In genomic region chr11:65652511-65653228, GRCh38 we compare ENCODE assay signal across 8 cellular contexts. TPM values are rescaled to one million over a fixed set of nuclear protein-coding genes. Genes with fewer than 3 reads are reported as not detected.
DNase-seq lines count a peak whose midpoint lies in the region; ATAC-seq and TF ChIP-seq lines count a peak whose summit lies in the region.

No MANE protein-coding gene starts in this region.

- peaks cover 19% of the 10 kb centered on the region for H3K36me3 Mint-ChIP-seq in activated naive CD8-positive, alpha-beta T cell treated with anti-CD3 and anti-CD28 coated beads, Interleukin-2, amount 10 ng/mL, durations not matched to agents 7 days and 5 days

- H3K4me3 Mint-ChIP-seq in activated naive CD8-positive, alpha-beta T cell treated with anti-CD3 and anti-CD28 coated beads, Interleukin-2, amount 10 ng/mL, durations not matched to agents 7 days and 5 days: peak overlapping the region; percentile 90

- peak overlapping the region; percentile 92 for H3K27ac Mint-ChIP-seq in activated naive CD8-positive, alpha-beta T cell treated with anti-CD3 and anti-CD28 coated beads, Interleukin-2, amount 10 ng/mL, durations not matched to agents 7 days and 5 days

- no peak overlapping the region for H3K9ac ChIP-seq in parathyroid adenoma

- peak overlapping the region; percentile 66 for H2AFZ ChIP-seq in parathyroid adenoma

- H3K79me2 ChIP-seq in parathyroid adenoma: no peaks in the 10 kb centered on the region

- H3K9me3 Mint-ChIP-seq in activated naive CD8-positive, alpha-beta T cell treated with anti-CD3 and anti-CD28 coated beads, Interleukin-2, amount 10 ng/mL, durations not matched to agents 7 days and 5 days: no peaks in the 10 kb centered on the region

- POLR2A ChIA-PET in activated naive CD8-positive, alpha-beta T cell treated with anti-CD3 and anti-CD28 coated beads, Interleukin-2, amount 10 ng/mL, durations not matched to agents 7 days and 5 days (lab: Charles Lee): interaction anchor here (0.6 to 8.8 kb wide), 13 partner anchors 10 to 269 kb away, joined by 3 to 182 read pairs (median 4); partner anchors contain the start of genes KAT5, MAP3K11, PCNX3 and RELA

- H3K4me1 Mint-ChIP-seq in activated naive CD8-positive, alpha-beta T cell treated with anti-CD3 and anti-CD28 coated beads, Interleukin-2, amount 10 ng/mL, durations not matched to agents 7 days and 5 days: peaks cover 36% of the 10 kb centered on the region

- H3K27me3 Mint-ChIP-seq in activated naive CD8-positive, alpha-beta T cell treated with anti-CD3 and anti-CD28 coated beads, Interleukin-2, amount 10 ng/mL, durations not matched to agents 7 days and 5 days: no peaks in the 10 kb centered on the region

- H3K36me3 ChIP-seq in parathyroid adenoma (ENCODE audit: control insufficient read depth, insufficient read depth, low read length) (no peaks in the 10 kb centered on the region), tibial artery (peaks cover 37 to 63% (median 49%) of the 10 kb centered on the region in 3 donors)

- ATAC-seq in HG02623 (IDR thresholded peaks at IDR 0.05; ENCODE audit: unreplicated experiment) (peak; percentile 75), Right ventricle myocardium inferior (peak; percentile 94)
- peak; percentile 88 for ATAC-seq in activated naive CD8-positive, alpha-beta T cell treated with anti-CD3 and anti-CD28 coated beads, Interleukin-2, amount 10 ng/mL, durations not matched to agents 7 days and 5 days (ENCODE audit: low read depth)

- peaks cover 10% of the 10 kb centered on the region for H3K4me1 ChIP-seq in parathyroid adenoma
- peaks cover 6 to 50% (median 31%) of the 10 kb centered on the region in 4 donors for H3K4me1 ChIP-seq in tibial artery

- H3K4me3 ChIP-seq in parathyroid adenoma (ENCODE audit: low read depth, low read length) (peak overlapping the region; percentile 56), tibial artery (peak overlapping the region; percentile 55 to 61)

- DNase-seq in GM10266 (ENCODE audit: extremely low spot score): peak; percentile 99
- DNase-seq in NCI-H1105 (lab: John Stamatoyannopoulos, UW): peak; percentile 90
- DNase-seq in SKM-1 treated with dmso at 0.1 percent for 144 hours (lab: John Stamatoyannopoulos, UW; ENCODE audit: unreplicated experiment): peak; percentile 87
- DNase-seq in activated naive CD8-positive, alpha-beta T cell treated with anti-CD3 and anti-CD28 coated beads, Interleukin-2, amount 10 ng/mL, durations not matched to agents 7 days and 5 days: peak; percentile 99
- peak; percentile 97 for DNase-seq in Right ventricle myocardium inferior (ENCODE audit: missing footprints)
- peak; percentile 89 to 97 for DNase-seq in tibial artery

- no peaks in the 10 kb centered on the region for H3K9me3 ChIP-seq in parathyroid adenoma (ENCODE audit: control insufficient read depth, low read length)
- no peaks in the 10 kb centered on the region for H3K9me3 ChIP-seq in tibial artery

- H3K27me3 ChIP-seq in parathyroid adenoma (ENCODE audit: control insufficient read depth, insufficient read depth, low read length): no peaks in the 10 kb centered on the region
- H3K27me3 ChIP-seq in tibial artery: no peaks in the 10 kb centered on the region

- intact Hi-C loops in Right ventricle myocardium inferior (cut with DNase I): loop anchor here (2.0 to 5.0 kb wide), 3 partner anchors 38 to 205 kb away; partner anchors contain the start of genes CFL1, FAM89B, MAP3K11 and PCNX3
- intact Hi-C loops in tibial artery (cut with DNase I; ENCODE audit: low total_unique reads): no loop called here

- TF ChIP-seq CTCF in GM10266 (IDR thresholded peaks at IDR 0.05; ENCODE audit: control insufficient read depth, insufficient read depth, low read depth, missing control alignments) (no peak), parathyroid adenoma (IDR thresholded peaks at IDR 0.05) (no peak), tibial artery (IDR thresholded peaks at IDR 0.05) (peak in 1 of 2 experiments; percentile 32)

- H3K27ac ChIP-seq in parathyroid adenoma (peak overlapping the region; percentile 94), tibial artery (peak overlapping the region; percentile 92 to 94)

- H3K4me2 ChIP-seq in parathyroid adenoma (ENCODE audit: low read length): peak overlapping the region; percentile 65

RNA-seq across cellular contexts. Expression of gene RELA, which starts 10.0 kb away (rescaled TPM):
- 100 to 1,000 TPM; 112 to 117 TPM for total RNA-seq in activated naive CD8-positive, alpha-beta T cell treated with anti-CD3 and anti-CD28 coated beads, Interleukin-2, amount 10 ng/mL, durations not matched to agents 7 days and 5 days
- total RNA-seq in Right ventricle myocardium inferior: 36.7 TPM

RNA-seq across cellular contexts. Expression of gene SIPA1, which starts 14.8 kb away (rescaled TPM):
- 100 to 1,000 TPM; 245 to 266 TPM for total RNA-seq in activated naive CD8-positive, alpha-beta T cell treated with anti-CD3 and anti-CD28 coated beads, Interleukin-2, amount 10 ng/mL, durations not matched to agents 7 days and 5 days
- 28.2 TPM for total RNA-seq in Right ventricle myocardium inferior

RNA-seq across cellular contexts. Expression of gene PCNX3, which starts 37.1 kb away (rescaled TPM):
- 10 to 100 TPM; 57.2 to 60.2 TPM for total RNA-seq in activated naive CD8-positive, alpha-beta T cell treated with anti-CD3 and anti-CD28 coated beads, Interleukin-2, amount 10 ng/mL, durations not matched to agents 7 days and 5 days
- total RNA-seq in Right ventricle myocardium inferior: 12.4 TPM

RNA-seq across cellular contexts. Expression of gene MAP3K11, which starts 38.6 kb away (rescaled TPM):
- total RNA-seq in activated naive CD8-positive, alpha-beta T cell treated with anti-CD3 and anti-CD28 coated beads, Interleukin-2, amount 10 ng/mL, durations not matched to agents 7 days and 5 days: 10 to 100 TPM; 69.9 to 73.1 TPM
- total RNA-seq in Right ventricle myocardium inferior: 40.0 TPM

RNA-seq across cellular contexts. Expression of gene KCNK7, which starts 57.1 kb away (rescaled TPM):
- 1 to 10 TPM in 1 of 2 experiments, under 1 TPM in 1; 0.96 to 1.0 TPM for total RNA-seq in activated naive CD8-positive, alpha-beta T cell treated with anti-CD3 and anti-CD28 coated beads, Interleukin-2, amount 10 ng/mL, durations not matched to agents 7 days and 5 days
- total RNA-seq in Right ventricle myocardium inferior: 0.43 TPM

Comparison
In these comparisons a context has a peak if more than half of its experiments do, and no peak if none do; other contexts are left out.
1. Peak in every context shown above with its lines: DNase-seq, ATAC-seq, H3K4me3 ChIP-seq and H3K27ac ChIP-seq.